In genomic region chr15:25884354-25884753, GRCh38 we compare ENCODE assay signal across 16 cellular contexts. TPM values are rescaled to one million over a fixed set of nuclear protein-coding genes. Genes with fewer than 3 reads are reported as not detected.
A peak's percentile ranks its signal among the peaks of the same experiment; 100 is the strongest.
DNase-seq lines count a peak whose midpoint lies in the region; ATAC-seq and TF ChIP-seq lines count a peak whose summit lies in the region.
"Had no signal": no experiment of that assay in that cellular context is flagged by ENCODE, and none has a peak within 500 bp of the region (broad histone marks: within the 10 kb centered on the region; RNA-seq: fewer than 3 reads in every experiment).

No MANE protein-coding gene starts in this region.

- H3K9me3 ChIP-seq in SJSA1 (replicated peaks) = no peaks in the 10 kb centered on the region

- no peaks in the 10 kb centered on the region for H3K27me3 ChIP-seq in SJSA1 (replicated peaks)
- H3K27me3 ChIP-seq: BLaER1 treated with 17β-estradiol and CSF1 and Interleukin-3, amounts not matched to agents 10 nM and 100 nM had no signal

- H3K9me3 Mint-ChIP-seq in type B pancreatic cell = no peaks in the 10 kb centered on the region
- H3K9me3 Mint-ChIP-seq in T-helper 2 cell treated with Interferon-gamma antibody and Interleukin-4, amounts not matched to agents 5 μg/mL and 100 μg/mL, for 36 hours = no peaks in the 10 kb centered on the region

- no peak overlapping the region for H3K4me3 Mint-ChIP-seq in type B pancreatic cell
- no peak overlapping the region for H3K4me3 Mint-ChIP-seq in T-helper 2 cell treated with Interferon-gamma antibody and Interleukin-4, amounts not matched to agents 5 μg/mL and 100 μg/mL, for 36 hours

- peaks cover 3% of the 10 kb centered on the region for H3K27me3 Mint-ChIP-seq in type B pancreatic cell
- peaks cover 18% of the 10 kb centered on the region for H3K27me3 Mint-ChIP-seq in T-helper 2 cell treated with Interferon-gamma antibody and Interleukin-4, amounts not matched to agents 5 μg/mL and 100 μg/mL, for 36 hours (ENCODE audit: low read depth)

- in situ Hi-C loops in Caki2 (cut with HindIII; ENCODE audit: low pct_unique_long_range_greater_than_20kb, low sequenced_read_pairs) = no loop called here

- no peaks in the 10 kb centered on the region for H3K36me3 Mint-ChIP-seq in type B pancreatic cell
- no peaks in the 10 kb centered on the region for H3K36me3 Mint-ChIP-seq in T-helper 2 cell treated with Interferon-gamma antibody and Interleukin-4, amounts not matched to agents 5 μg/mL and 100 μg/mL, for 36 hours (ENCODE audit: low read depth)

- H3K27ac ChIP-seq in SJSA1 = peak overlapping the region; percentile 69
- H3K27ac ChIP-seq: BLaER1 treated with 17β-estradiol and CSF1 and Interleukin-3, amounts not matched to agents 10 nM and 100 nM; HL-60 had no signal

- no peak overlapping the region for H3K27ac Mint-ChIP-seq in type B pancreatic cell
- H3K27ac Mint-ChIP-seq in T-helper 2 cell treated with Interferon-gamma antibody and Interleukin-4, amounts not matched to agents 5 μg/mL and 100 μg/mL, for 36 hours = no peak overlapping the region

- H3K4me1 ChIP-seq in SJSA1 (replicated peaks) = peaks cover 41% of the 10 kb centered on the region

- no peaks in the 10 kb centered on the region for H3K4me1 Mint-ChIP-seq in type B pancreatic cell (ENCODE audit: unreplicated experiment)
- peaks cover 2% of the 10 kb centered on the region for H3K4me1 Mint-ChIP-seq in T-helper 2 cell treated with Interferon-gamma antibody and Interleukin-4, amounts not matched to agents 5 μg/mL and 100 μg/mL, for 36 hours (ENCODE audit: low read depth)

- no peak for TF ChIP-seq CTCF in type B pancreatic cell (conservative IDR thresholded peaks at IDR 0.05)

- no peak for ATAC-seq in HG02642 (IDR thresholded peaks at IDR 0.05; ENCODE audit: poor library complexity, unreplicated experiment)
- ATAC-seq in HG03159 (IDR thresholded peaks at IDR 0.05; ENCODE audit: unreplicated experiment) = no peak
- ATAC-seq: K562, SK-N-SH treated with all-trans-retinoic acid at 6 μM for 48 hours had no signal

- no peak overlapping the region for H3K4me3 ChIP-seq in SJSA1
- H3K4me3 ChIP-seq: BLaER1 treated with 17β-estradiol and CSF1 and Interleukin-3, amounts not matched to agents 10 nM and 100 nM; K562 had no signal

- H3K36me3 ChIP-seq in SJSA1 = no peaks in the 10 kb centered on the region
- H3K36me3 ChIP-seq: BLaER1 treated with 17β-estradiol and CSF1 and Interleukin-3, amounts not matched to agents 10 nM and 100 nM had no signal

- DNase-seq in Caki2 (ENCODE audit: low read depth) (peak; percentile 34), SJSA1 (ENCODE audit: low read depth in 1 of 2, low spot score in 2 of 2) (no peak), kidney tubule cell (ENCODE audit: low spot score) (peak; percentile 37), type B pancreatic cell (ENCODE audit: extremely low spot score, unreplicated experiment) (peak; percentile 37)
- no peak for DNase-seq in T-helper 2 cell treated with Interferon-gamma antibody and Interleukin-4, amounts not matched to agents 5 μg/mL and 100 μg/mL, for 36 hours (ENCODE audit: low spot score)
- DNase-seq: DMS153, H7, NCI-H1436 treated with DMSO at 0.1 percent for 48 hours, NCI-H2081 treated with DMSO at 0.1 percent for 48 hours, NCI-H524 had no signal

RNA-seq across cellular contexts. Expression of gene ATP10A, which starts 21.2 kb away (rescaled TPM):
- total RNA-seq in Caki2 (2014; rRNA removed; shearing (Covaris generic); ENCODE audit: low replicate concordance) = 2.9 and 3.0 TPM in 2 replicates
- total RNA-seq in SJSA1 (2014; rRNA removed; shearing (Covaris generic)) = 18.1 and 31.3 TPM in 2 replicates
- total RNA-seq in type B pancreatic cell (ENCODE audit: low replicate concordance) = 1.9 and 2.6 TPM in 2 replicates

Comparison
In these comparisons a context has a peak if more than half of its experiments do, and no peak if none do; other contexts are left out.
1. DNase-seq: peak in Caki2 (single experiment), kidney tubule cell (single experiment) and type B pancreatic cell (single experiment); none in SJSA1 (0 of 2) and T-helper 2 cell treated with Interferon-gamma antibody and Interleukin-4, amounts not matched to agents 5 μg/mL and 100 μg/mL, for 36 hours (single experiment).